Comparison of ENCODE assay signal across 1 cellular context in the genomic region with DNA sequence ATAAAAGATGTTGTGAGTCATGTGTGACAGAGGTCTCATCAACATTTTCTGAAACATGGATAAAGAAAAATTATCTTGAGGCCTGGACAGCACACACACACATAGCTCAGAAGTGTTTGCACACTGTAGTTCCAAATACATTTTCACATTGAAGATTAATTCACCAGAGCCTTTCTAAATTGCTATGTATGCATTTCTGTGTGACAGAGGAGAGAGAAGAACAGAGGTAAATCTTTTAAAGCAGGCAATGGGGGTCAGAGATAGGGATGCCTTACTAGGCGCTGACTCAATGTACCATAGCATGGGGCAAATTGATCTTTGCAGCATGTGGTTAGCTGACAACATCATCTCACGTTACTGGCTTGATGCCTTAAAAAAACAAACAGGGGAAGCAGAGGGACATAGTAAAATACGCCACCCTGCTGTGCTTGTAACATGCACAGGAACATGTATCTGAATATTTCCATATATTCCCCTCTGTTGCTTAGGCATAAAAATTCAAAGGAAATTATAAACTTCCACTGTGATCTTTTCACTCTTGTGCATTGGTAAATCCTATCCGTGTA.
TF ChIP-seq lines count a peak whose summit lies in the region.

No MANE protein-coding gene starts in this region.

TF ChIP-seq in HEK293, 187 proteins besides CTCF, POLR2A, EP300 and RAD21 (continued from another document and continues in another):
- TF ChIP-seq, protein P1, sequence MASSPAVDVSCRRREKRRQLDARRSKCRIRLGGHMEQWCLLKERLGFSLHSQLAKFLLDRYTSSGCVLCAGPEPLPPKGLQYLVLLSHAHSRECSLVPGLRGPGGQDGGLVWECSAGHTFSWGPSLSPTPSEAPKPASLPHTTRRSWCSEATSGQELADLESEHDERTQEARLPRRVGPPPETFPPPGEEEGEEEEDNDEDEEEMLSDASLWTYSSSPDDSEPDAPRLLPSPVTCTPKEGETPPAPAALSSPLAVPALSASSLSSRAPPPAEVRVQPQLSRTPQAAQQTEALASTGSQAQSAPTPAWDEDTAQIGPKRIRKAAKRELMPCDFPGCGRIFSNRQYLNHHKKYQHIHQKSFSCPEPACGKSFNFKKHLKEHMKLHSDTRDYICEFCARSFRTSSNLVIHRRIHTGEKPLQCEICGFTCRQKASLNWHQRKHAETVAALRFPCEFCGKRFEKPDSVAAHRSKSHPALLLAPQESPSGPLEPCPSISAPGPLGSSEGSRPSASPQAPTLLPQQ (tag by site-specific recombination; IDR thresholded peaks at IDR 0.05): peak; percentile 74
- TF ChIP-seq ZIC2 (tag by site-specific recombination; IDR thresholded peaks at IDR 0.05): peak; percentile 94
- TF ChIP-seq, protein P2, sequence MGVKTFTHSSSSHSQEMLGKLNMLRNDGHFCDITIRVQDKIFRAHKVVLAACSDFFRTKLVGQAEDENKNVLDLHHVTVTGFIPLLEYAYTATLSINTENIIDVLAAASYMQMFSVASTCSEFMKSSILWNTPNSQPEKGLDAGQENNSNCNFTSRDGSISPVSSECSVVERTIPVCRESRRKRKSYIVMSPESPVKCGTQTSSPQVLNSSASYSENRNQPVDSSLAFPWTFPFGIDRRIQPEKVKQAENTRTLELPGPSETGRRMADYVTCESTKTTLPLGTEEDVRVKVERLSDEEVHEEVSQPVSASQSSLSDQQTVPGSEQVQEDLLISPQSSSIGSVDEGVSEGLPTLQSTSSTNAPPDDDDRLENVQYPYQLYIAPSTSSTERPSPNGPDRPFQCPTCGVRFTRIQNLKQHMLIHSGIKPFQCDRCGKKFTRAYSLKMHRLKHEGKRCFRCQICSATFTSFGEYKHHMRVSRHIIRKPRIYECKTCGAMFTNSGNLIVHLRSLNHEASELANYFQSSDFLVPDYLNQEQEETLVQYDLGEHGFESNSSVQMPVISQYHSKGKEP (tag by site-specific recombination; IDR thresholded peaks at IDR 0.05): peak; percentile 79; the same call in 1 of the 2 replicates
- no peak for TF ChIP-seq ZNF404 (tag by site-specific recombination; IDR thresholded peaks at IDR 0.05)
- peak; percentile 51 for TF ChIP-seq GLIS2 (tag by site-specific recombination; IDR thresholded peaks at IDR 0.05)
- TF ChIP-seq ZNF121 (tag by site-specific recombination; IDR thresholded peaks at IDR 0.05): no peak
- TF ChIP-seq, protein P3, sequence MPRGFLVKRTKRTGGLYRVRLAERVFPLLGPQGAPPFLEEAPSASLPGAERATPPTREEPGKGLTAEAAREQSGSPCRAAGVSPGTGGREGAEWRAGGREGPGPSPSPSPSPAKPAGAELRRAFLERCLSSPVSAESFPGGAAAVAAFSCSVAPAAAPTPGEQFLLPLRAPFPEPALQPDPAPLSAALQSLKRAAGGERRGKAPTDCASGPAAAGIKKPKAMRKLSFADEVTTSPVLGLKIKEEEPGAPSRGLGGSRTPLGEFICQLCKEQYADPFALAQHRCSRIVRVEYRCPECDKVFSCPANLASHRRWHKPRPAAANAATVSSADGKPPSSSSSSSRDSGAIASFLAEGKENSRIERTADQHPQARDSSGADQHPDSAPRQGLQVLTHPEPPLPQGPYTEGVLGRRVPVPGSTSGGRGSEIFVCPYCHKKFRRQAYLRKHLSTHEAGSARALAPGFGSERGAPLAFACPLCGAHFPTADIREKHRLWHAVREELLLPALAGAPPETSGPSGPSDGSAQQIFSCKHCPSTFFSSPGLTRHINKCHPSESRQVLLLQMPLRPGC (tag by site-specific recombination; IDR thresholded peaks at IDR 0.05): 0 out of 2 replicates have a peak, but pooled peaks have one; percentile 21
- TF ChIP-seq ZNF10 (tag by site-specific recombination; IDR thresholded peaks at IDR 0.05): peak; percentile 65; the same call in 1 of the 2 replicates
- TF ChIP-seq, protein P4, sequence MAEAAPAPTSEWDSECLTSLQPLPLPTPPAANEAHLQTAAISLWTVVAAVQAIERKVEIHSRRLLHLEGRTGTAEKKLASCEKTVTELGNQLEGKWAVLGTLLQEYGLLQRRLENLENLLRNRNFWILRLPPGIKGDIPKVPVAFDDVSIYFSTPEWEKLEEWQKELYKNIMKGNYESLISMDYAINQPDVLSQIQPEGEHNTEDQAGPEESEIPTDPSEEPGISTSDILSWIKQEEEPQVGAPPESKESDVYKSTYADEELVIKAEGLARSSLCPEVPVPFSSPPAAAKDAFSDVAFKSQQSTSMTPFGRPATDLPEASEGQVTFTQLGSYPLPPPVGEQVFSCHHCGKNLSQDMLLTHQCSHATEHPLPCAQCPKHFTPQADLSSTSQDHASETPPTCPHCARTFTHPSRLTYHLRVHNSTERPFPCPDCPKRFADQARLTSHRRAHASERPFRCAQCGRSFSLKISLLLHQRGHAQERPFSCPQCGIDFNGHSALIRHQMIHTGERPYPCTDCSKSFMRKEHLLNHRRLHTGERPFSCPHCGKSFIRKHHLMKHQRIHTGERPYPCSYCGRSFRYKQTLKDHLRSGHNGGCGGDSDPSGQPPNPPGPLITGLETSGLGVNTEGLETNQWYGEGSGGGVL (tag by site-specific recombination; IDR thresholded peaks at IDR 0.05): peak; percentile 31; the same call in 1 of the 2 replicates
- 0 out of 2 replicates have a peak, but pooled peaks have one; percentile 22 for TF ChIP-seq ZSCAN30 (tag by site-specific recombination; IDR thresholded peaks at IDR 0.05)
- TF ChIP-seq ZNF843 (tag by site-specific recombination; IDR thresholded peaks at IDR 0.05): peak; percentile 91
- TF ChIP-seq GLIS1 (tag by site-specific recombination; IDR thresholded peaks at IDR 0.05): peak; percentile 84
- TF ChIP-seq, protein P5, sequence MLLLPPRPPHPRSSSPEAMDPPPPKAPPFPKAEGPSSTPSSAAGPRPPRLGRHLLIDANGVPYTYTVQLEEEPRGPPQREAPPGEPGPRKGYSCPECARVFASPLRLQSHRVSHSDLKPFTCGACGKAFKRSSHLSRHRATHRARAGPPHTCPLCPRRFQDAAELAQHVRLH (tag by site-specific recombination; IDR thresholded peaks at IDR 0.05): no peak
- no peak for TF ChIP-seq KLF9 (tag by site-specific recombination; IDR thresholded peaks at IDR 0.05; ENCODE audit: low read depth)
- TF ChIP-seq, protein P6, sequence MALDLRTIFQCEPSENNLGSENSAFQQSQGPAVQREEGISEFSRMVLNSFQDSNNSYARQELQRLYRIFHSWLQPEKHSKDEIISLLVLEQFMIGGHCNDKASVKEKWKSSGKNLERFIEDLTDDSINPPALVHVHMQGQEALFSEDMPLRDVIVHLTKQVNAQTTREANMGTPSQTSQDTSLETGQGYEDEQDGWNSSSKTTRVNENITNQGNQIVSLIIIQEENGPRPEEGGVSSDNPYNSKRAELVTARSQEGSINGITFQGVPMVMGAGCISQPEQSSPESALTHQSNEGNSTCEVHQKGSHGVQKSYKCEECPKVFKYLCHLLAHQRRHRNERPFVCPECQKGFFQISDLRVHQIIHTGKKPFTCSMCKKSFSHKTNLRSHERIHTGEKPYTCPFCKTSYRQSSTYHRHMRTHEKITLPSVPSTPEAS (tag by site-specific recombination; IDR thresholded peaks at IDR 0.05): 0 out of 2 replicates have a peak, but pooled peaks have one; percentile 14
- TF ChIP-seq BCL11B (tag by site-specific recombination; IDR thresholded peaks at IDR 0.05; ENCODE audit: low read depth): peak; percentile 64
- TF ChIP-seq, protein P7, sequence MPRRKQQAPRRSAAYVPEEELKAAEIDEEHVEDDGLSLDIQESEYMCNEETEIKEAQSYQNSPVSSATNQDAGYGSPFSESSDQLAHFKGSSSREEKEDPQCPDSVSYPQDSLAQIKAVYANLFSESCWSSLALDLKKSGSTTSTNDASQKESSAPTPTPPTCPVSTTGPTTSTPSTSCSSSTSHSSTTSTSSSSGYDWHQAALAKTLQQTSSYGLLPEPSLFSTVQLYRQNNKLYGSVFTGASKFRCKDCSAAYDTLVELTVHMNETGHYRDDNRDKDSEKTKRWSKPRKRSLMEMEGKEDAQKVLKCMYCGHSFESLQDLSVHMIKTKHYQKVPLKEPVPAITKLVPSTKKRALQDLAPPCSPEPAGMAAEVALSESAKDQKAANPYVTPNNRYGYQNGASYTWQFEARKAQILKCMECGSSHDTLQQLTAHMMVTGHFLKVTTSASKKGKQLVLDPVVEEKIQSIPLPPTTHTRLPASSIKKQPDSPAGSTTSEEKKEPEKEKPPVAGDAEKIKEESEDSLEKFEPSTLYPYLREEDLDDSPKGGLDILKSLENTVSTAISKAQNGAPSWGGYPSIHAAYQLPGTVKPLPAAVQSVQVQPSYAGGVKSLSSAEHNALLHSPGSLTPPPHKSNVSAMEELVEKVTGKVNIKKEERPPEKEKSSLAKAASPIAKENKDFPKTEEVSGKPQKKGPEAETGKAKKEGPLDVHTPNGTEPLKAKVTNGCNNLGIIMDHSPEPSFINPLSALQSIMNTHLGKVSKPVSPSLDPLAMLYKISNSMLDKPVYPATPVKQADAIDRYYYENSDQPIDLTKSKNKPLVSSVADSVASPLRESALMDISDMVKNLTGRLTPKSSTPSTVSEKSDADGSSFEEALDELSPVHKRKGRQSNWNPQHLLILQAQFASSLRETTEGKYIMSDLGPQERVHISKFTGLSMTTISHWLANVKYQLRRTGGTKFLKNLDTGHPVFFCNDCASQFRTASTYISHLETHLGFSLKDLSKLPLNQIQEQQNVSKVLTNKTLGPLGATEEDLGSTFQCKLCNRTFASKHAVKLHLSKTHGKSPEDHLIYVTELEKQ (tag by site-specific recombination; IDR thresholded peaks at IDR 0.05; ENCODE audit: borderline replicate concordance): peak; percentile 84; the same call in 1 of the 2 replicates
- TF ChIP-seq, protein P8, sequence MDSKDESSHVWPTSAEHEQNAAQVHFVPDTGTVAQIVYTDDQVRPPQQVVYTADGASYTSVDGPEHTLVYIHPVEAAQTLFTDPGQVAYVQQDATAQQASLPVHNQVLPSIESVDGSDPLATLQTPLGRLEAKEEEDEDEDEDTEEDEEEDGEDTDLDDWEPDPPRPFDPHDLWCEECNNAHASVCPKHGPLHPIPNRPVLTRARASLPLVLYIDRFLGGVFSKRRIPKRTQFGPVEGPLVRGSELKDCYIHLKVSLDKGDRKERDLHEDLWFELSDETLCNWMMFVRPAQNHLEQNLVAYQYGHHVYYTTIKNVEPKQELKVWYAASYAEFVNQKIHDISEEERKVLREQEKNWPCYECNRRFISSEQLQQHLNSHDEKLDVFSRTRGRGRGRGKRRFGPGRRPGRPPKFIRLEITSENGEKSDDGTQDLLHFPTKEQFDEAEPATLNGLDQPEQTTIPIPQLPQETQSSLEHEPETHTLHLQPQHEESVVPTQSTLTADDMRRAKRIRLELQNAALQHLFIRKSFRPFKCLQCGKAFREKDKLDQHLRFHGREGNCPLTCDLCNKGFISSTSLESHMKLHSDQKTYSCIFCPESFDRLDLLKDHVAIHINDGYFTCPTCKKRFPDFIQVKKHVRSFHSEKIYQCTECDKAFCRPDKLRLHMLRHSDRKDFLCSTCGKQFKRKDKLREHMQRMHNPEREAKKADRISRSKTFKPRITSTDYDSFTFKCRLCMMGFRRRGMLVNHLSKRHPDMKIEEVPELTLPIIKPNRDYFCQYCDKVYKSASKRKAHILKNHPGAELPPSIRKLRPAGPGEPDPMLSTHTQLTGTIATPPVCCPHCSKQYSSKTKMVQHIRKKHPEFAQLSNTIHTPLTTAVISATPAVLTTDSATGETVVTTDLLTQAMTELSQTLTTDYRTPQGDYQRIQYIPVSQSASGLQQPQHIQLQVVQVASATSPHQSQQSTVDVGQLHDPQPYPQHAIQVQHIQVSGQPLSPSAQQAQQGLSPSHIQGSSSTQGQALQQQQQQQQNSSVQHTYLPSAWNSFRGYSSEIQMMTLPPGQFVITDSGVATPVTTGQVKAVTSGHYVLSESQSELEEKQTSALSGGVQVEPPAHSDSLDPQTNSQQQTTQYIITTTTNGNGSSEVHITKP (tag by site-specific recombination; IDR thresholded peaks at IDR 0.05): peak; percentile 44
- TF ChIP-seq, protein P9, sequence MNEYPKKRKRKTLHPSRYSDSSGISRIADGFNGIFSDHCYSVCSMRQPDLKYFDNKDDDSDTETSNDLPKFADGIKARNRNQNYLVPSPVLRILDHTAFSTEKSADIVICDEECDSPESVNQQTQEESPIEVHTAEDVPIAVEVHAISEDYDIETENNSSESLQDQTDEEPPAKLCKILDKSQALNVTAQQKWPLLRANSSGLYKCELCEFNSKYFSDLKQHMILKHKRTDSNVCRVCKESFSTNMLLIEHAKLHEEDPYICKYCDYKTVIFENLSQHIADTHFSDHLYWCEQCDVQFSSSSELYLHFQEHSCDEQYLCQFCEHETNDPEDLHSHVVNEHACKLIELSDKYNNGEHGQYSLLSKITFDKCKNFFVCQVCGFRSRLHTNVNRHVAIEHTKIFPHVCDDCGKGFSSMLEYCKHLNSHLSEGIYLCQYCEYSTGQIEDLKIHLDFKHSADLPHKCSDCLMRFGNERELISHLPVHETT (tag by site-specific recombination; IDR thresholded peaks at IDR 0.05): no peak
- TF ChIP-seq, protein P10, sequence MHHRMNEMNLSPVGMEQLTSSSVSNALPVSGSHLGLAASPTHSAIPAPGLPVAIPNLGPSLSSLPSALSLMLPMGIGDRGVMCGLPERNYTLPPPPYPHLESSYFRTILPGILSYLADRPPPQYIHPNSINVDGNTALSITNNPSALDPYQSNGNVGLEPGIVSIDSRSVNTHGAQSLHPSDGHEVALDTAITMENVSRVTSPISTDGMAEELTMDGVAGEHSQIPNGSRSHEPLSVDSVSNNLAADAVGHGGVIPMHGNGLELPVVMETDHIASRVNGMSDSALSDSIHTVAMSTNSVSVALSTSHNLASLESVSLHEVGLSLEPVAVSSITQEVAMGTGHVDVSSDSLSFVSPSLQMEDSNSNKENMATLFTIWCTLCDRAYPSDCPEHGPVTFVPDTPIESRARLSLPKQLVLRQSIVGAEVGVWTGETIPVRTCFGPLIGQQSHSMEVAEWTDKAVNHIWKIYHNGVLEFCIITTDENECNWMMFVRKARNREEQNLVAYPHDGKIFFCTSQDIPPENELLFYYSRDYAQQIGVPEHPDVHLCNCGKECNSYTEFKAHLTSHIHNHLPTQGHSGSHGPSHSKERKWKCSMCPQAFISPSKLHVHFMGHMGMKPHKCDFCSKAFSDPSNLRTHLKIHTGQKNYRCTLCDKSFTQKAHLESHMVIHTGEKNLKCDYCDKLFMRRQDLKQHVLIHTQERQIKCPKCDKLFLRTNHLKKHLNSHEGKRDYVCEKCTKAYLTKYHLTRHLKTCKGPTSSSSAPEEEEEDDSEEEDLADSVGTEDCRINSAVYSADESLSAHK (tag by site-specific recombination; IDR thresholded peaks at IDR 0.05): peak; percentile 82
- no peak for TF ChIP-seq ZNF560 (tag by site-specific recombination; IDR thresholded peaks at IDR 0.05; ENCODE audit: borderline replicate concordance)
- TF ChIP-seq ZNF335 (tag by site-specific recombination; conservative IDR thresholded peaks at IDR 0.05): peak; percentile 27; the same call in 1 of the 2 replicates
- TF ChIP-seq MZF1 (tag by site-specific recombination; IDR thresholded peaks at IDR 0.05; ENCODE audit: borderline replicate concordance): 0 out of 2 replicates have a peak, but pooled peaks have one; percentile 35
